ENCODE assay signal across 19 cellular contexts in the genomic region with DNA sequence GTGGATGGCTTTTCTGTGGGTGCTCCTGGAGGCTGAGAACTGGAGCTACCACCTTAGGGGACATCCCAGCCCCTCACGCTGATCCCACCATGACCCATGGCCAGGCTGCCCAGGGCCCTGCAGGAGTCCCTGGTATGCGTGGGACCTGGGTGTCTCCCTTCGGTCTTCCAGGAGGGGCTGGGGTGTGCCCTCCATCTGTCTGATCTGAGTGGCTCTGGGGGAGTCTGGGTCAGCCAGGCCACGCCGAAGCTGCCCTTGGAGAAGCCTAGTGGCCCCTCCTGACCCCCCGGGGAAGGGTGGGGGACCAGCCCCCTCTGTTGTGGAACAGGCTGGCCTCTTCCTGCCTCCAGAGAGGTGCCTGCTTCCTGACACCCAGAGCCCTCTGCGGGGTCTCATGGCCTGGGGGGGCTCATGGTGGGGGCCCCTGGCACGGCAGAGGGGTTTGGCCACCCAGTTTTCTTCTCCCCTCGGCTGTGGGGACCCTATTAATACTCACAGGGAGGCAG. TPM values are rescaled to one million over a fixed set of nuclear protein-coding genes. Genes with fewer than 3 reads are reported as not detected.
DNase-seq lines count a peak whose midpoint lies in the region; ATAC-seq and TF ChIP-seq lines count a peak whose summit lies in the region.
"Had no signal": no experiment of that assay in that cellular context is flagged by ENCODE, and none has a peak within 500 bp of the region (broad histone marks: within the 10 kb centered on the region; RNA-seq: fewer than 3 reads in every experiment).

No MANE protein-coding gene starts in this region.

- peaks cover 12 to 21% of the 10 kb centered on the region in 2 donors for H3K4me1 Mint-ChIP-seq in stimulated activated naive B cell treated with anti-CD40 and anti-IgM and Interleukin-4, amounts not matched to agents 10 μg/mL and 1 μg/mL and 100 μg/mL, for 72 hours

- WGBS in esophagus squamous epithelium, 2 donors = no CpG with 5 or more reads among the region's 9 CpGs

- TF ChIP-seq CTCF in right atrium auricular region (IDR thresholded peaks at IDR 0.05) = no peak
- TF ChIP-seq CTCF in esophagus squamous epithelium (IDR thresholded peaks at IDR 0.05) = no peak
- TF ChIP-seq CTCF in parathyroid adenoma (IDR thresholded peaks at IDR 0.05) = no peak

- H3K27ac ChIP-seq in right atrium auricular region (peak overlapping the region; percentile 88), esophagus squamous epithelium (peak overlapping the region; percentile 66 to 89 (median 86)), parathyroid adenoma (peak overlapping the region; percentile 82)
- H3K27ac ChIP-seq: SK-N-MC, tibial artery had no signal

- H3K36me3 Mint-ChIP-seq in stimulated activated naive B cell treated with anti-CD40 and anti-IgM and Interleukin-4, amounts not matched to agents 10 μg/mL and 1 μg/mL and 100 μg/mL, for 72 hours = no peaks in the 10 kb centered on the region
- H3K36me3 Mint-ChIP-seq: activated naive CD8-positive, alpha-beta T cell; CD4-positive, CD25-positive, alpha-beta regulatory T cell; memory B cell had no signal

- intact Hi-C loops in Right ventricle myocardium superior (cut with DNase I) (no loop called here), esophagus squamous epithelium (cut with DNase I) (no loop called here)

- no peak overlapping the region for H3K27ac Mint-ChIP-seq in stimulated activated naive B cell treated with anti-CD40 and anti-IgM and Interleukin-4, amounts not matched to agents 10 μg/mL and 1 μg/mL and 100 μg/mL, for 72 hours
- H3K27ac Mint-ChIP-seq: activated naive CD8-positive, alpha-beta T cell; activated T-cell treated with anti-CD3 and anti-CD28 coated beads, Interleukin-2, amount 50 U/mL, for 24 hours; memory B cell had no signal

- no peak overlapping the region for H2AFZ ChIP-seq in parathyroid adenoma

- no peak for TF ChIP-seq POLR2A in esophagus squamous epithelium (IDR thresholded peaks at IDR 0.05)

- no peak overlapping the region for H3K4me3 Mint-ChIP-seq in stimulated activated naive B cell treated with anti-CD40 and anti-IgM and Interleukin-4, amounts not matched to agents 10 μg/mL and 1 μg/mL and 100 μg/mL, for 72 hours
- H3K4me3 Mint-ChIP-seq: activated naive CD8-positive, alpha-beta T cell; activated T-cell treated with anti-CD3 and anti-CD28 coated beads, Interleukin-2, amount 50 U/mL, for 24 hours; endodermal cell; memory B cell; nephron progenitor cell had no signal

- ATAC-seq in Right ventricle myocardium superior (ENCODE audit: poor library complexity) (no peak), GM19397 (IDR thresholded peaks at IDR 0.05; ENCODE audit: unreplicated experiment) (no peak), GM18861 (IDR thresholded peaks at IDR 0.05; ENCODE audit: unreplicated experiment) (no peak)
- no peak for ATAC-seq in stimulated activated naive B cell treated with anti-CD40 and anti-IgM and Interleukin-4, amounts not matched to agents 10 μg/mL and 1 μg/mL and 100 μg/mL, for 72 hours (replicated peaks)

- H3K9ac ChIP-seq in parathyroid adenoma = no peak overlapping the region

- peaks cover 19 to 27% of the 10 kb centered on the region in 2 donors for H3K27me3 Mint-ChIP-seq in stimulated activated naive B cell treated with anti-CD40 and anti-IgM and Interleukin-4, amounts not matched to agents 10 μg/mL and 1 μg/mL and 100 μg/mL, for 72 hours
- H3K27me3 Mint-ChIP-seq: activated naive CD8-positive, alpha-beta T cell; activated T-cell treated with anti-CD3 and anti-CD28 coated beads, Interleukin-2, amount 50 U/mL, for 24 hours had no signal

- H3K9me3 ChIP-seq in right atrium auricular region (no peaks in the 10 kb centered on the region), esophagus squamous epithelium (no peaks in the 10 kb centered on the region), parathyroid adenoma (ENCODE audit: control insufficient read depth, low read length) (no peaks in the 10 kb centered on the region)
- H3K9me3 ChIP-seq: tibial artery had no signal

- no peak for DNase-seq in right atrium auricular region (ENCODE audit: low spot score)
- DNase-seq in Right ventricle myocardium superior = no peak
- DNase-seq in esophagus squamous epithelium (lab: John Stamatoyannopoulos, UW) = no peak
- no peak for DNase-seq in stimulated activated naive B cell treated with anti-CD40 and anti-IgM and Interleukin-4, amounts not matched to agents 10 μg/mL and 1 μg/mL and 100 μg/mL, for 72 hours
- DNase-seq in ecto neural progenitor cell (ENCODE audit: low spot score) = no peak
- DNase-seq: activated T-cell treated with anti-CD3 and anti-CD28 coated beads, Interleukin-2, amount 50 U/mL, for 24 hours; CD4-positive, CD25-positive, alpha-beta regulatory T cell; endodermal cell; NCI-H2029 treated with DMSO at 0.1 percent for 48 hours; nephron progenitor cell; stimulated activated CD4-positive, alpha-beta T cell treated with anti-CD3 and anti-CD28 coated beads, Interleukin-4, amount 100 ng/mL, for 24 hours; stimulated activated CD8-positive, alpha-beta memory T cell treated with anti-CD3 and anti-CD28 coated beads, Interleukin-4, amount 100 ng/mL, for 48 hours; tibial artery had no signal

- H3K79me2 ChIP-seq in parathyroid adenoma = peaks cover 41% of the 10 kb centered on the region

- H3K4me3 ChIP-seq in right atrium auricular region (peak overlapping the region in 1 of 2 donors; percentile 19), esophagus squamous epithelium (no peak overlapping the region), parathyroid adenoma (ENCODE audit: low read depth, low read length) (no peak overlapping the region)
- H3K4me3 ChIP-seq: SK-N-MC, tibial artery had no signal

- H3K27me3 ChIP-seq in right atrium auricular region = no peaks in the 10 kb centered on the region
- no peaks in the 10 kb centered on the region for H3K27me3 ChIP-seq in esophagus squamous epithelium
- H3K27me3 ChIP-seq in parathyroid adenoma (ENCODE audit: control insufficient read depth, insufficient read depth, low read length) = no peaks in the 10 kb centered on the region

- no peaks in the 10 kb centered on the region for H3K9me3 Mint-ChIP-seq in stimulated activated naive B cell treated with anti-CD40 and anti-IgM and Interleukin-4, amounts not matched to agents 10 μg/mL and 1 μg/mL and 100 μg/mL, for 72 hours
- H3K9me3 Mint-ChIP-seq: activated T-cell treated with anti-CD3 and anti-CD28 coated beads, Interleukin-2, amount 50 U/mL, for 24 hours; CD4-positive, CD25-positive, alpha-beta regulatory T cell; endodermal cell; memory B cell; nephron progenitor cell had no signal

- H3K36me3 ChIP-seq in right atrium auricular region (no peaks in the 10 kb centered on the region), esophagus squamous epithelium (peaks cover 0 to 29% (median 0%) of the 10 kb centered on the region in 3 donors), parathyroid adenoma (ENCODE audit: control insufficient read depth, insufficient read depth, low read length) (no peaks in the 10 kb centered on the region)
- H3K36me3 ChIP-seq: tibial artery had no signal

- H3K4me1 ChIP-seq in right atrium auricular region (peaks cover 0 to 91% of the 10 kb centered on the region in 2 donors), esophagus squamous epithelium (peaks cover 64 to 100% (median 78%) of the 10 kb centered on the region in 3 donors), parathyroid adenoma (peaks cover 17% of the 10 kb centered on the region)

- H3K4me2 ChIP-seq in parathyroid adenoma (ENCODE audit: low read length) = no peak overlapping the region

RNA-seq across cellular contexts. Expression of gene BAIAP2, which starts 10.7 kb away (rescaled TPM):
- total RNA-seq in right atrium auricular region (10 to 100 TPM; 27.9 to 36.5 TPM), Right ventricle myocardium superior (34.7 TPM), esophagus squamous epithelium (100 to 1,000 TPM in 3 of 4 donors, 10 to 100 TPM in 1; 87.8 to 175 (median 105) TPM)

RNA-seq across cellular contexts. Expression of gene CHMP6, which starts 54.0 kb away (rescaled TPM):
- total RNA-seq in right atrium auricular region (10 to 100 TPM; 12.9 to 17.5 TPM), Right ventricle myocardium superior (13.6 TPM), esophagus squamous epithelium (10 to 100 TPM; 16.7 to 23.8 (median 22.1) TPM)
